In the genomic region with DNA sequence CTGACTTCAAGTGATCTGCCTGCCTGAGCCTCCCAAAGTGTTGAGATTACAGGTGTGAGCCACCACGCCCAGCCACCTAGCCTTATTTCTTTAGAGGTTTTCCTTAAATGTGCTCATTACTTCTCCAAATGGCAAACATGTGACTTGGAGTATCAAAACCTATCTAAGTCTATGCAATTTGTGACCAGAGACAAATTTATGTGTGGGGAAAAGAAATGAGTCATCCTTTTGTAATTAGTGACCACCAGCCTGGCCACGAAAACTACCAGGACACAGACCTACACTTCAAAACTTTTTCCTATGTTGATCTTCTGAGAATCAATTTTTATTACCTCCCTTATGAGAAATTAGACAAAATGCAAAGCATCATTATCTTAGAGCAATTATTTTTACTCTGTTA, we compare ENCODE assay signal across 32 cellular contexts.
"Had no signal": no experiment of that assay in that cellular context is flagged by ENCODE, and none has a peak within 500 bp of the region (broad histone marks: within the 10 kb centered on the region; RNA-seq: fewer than 3 reads in every experiment).

No MANE protein-coding gene starts in this region.

- H3K27ac Mint-ChIP-seq: activated B cell treated with CpG ODN at 0.5 μM for 24 hours; activated CD4-positive, alpha-beta memory T cell treated with anti-CD3 and anti-CD28 coated beads for 36 hours; activated naive CD4-positive, alpha-beta T cell treated with anti-CD3 and anti-CD28 coated beads, Interleukin-2, amount 10 ng/mL, durations not matched to agents 7 days and 5 days; activated naive CD8-positive, alpha-beta T cell; activated naive CD8-positive, alpha-beta T cell treated with anti-CD3 and anti-CD28 coated beads, Interleukin-2, amount 50 U/mL, for 24 hours had no signal

- H3K9me3 ChIP-seq: Peyer's patch had no signal

- H3K4me1 ChIP-seq: Peyer's patch had no signal

- H3K36me3 Mint-ChIP-seq: activated CD4-positive, alpha-beta memory T cell treated with anti-CD3 and anti-CD28 coated beads for 36 hours; activated naive CD4-positive, alpha-beta T cell treated with anti-CD3 and anti-CD28 coated beads, Interleukin-2, amount 10 ng/mL, durations not matched to agents 7 days and 5 days; activated naive CD8-positive, alpha-beta T cell had no signal

- H3K9me3 Mint-ChIP-seq: activated B cell treated with CpG ODN at 0.5 μM for 24 hours; activated CD4-positive, alpha-beta memory T cell treated with anti-CD3 and anti-CD28 coated beads for 36 hours; activated naive CD4-positive, alpha-beta T cell treated with anti-CD3 and anti-CD28 coated beads, Interleukin-2, amount 10 ng/mL, durations not matched to agents 7 days and 5 days; activated naive CD8-positive, alpha-beta T cell treated with anti-CD3 and anti-CD28 coated beads, Interleukin-2, amount 50 U/mL, for 24 hours; central memory CD8-positive, alpha-beta T cell had no signal

- H3K4me3 Mint-ChIP-seq: activated B cell treated with CpG ODN at 0.5 μM for 24 hours; activated CD4-positive, alpha-beta memory T cell treated with anti-CD3 and anti-CD28 coated beads for 36 hours; activated naive CD4-positive, alpha-beta T cell treated with anti-CD3 and anti-CD28 coated beads, Interleukin-2, amount 10 ng/mL, durations not matched to agents 7 days and 5 days; activated naive CD8-positive, alpha-beta T cell; activated naive CD8-positive, alpha-beta T cell treated with anti-CD3 and anti-CD28 coated beads, Interleukin-2, amount 50 U/mL, for 24 hours; central memory CD8-positive, alpha-beta T cell had no signal

- ATAC-seq: activated naive CD8-positive, alpha-beta T cell treated with anti-CD3 and anti-CD28 coated beads, Interleukin-2, amount 50 U/mL, for 24 hours; PC-3 had no signal

- H3K27me3 Mint-ChIP-seq: activated B cell treated with CpG ODN at 0.5 μM for 24 hours; activated CD4-positive, alpha-beta memory T cell treated with anti-CD3 and anti-CD28 coated beads for 36 hours; activated naive CD8-positive, alpha-beta T cell; activated naive CD8-positive, alpha-beta T cell treated with anti-CD3 and anti-CD28 coated beads, Interleukin-2, amount 50 U/mL, for 24 hours; central memory CD8-positive, alpha-beta T cell had no signal

- DNase-seq: activated B cell treated with CpG ODN at 0.5 μM for 24 hours; activated CD4-positive, alpha-beta memory T cell treated with anti-CD3 and anti-CD28 coated beads for 36 hours; activated CD4-positive, alpha-beta T cell treated with anti-CD3 and anti-CD28 coated beads for 4 hours; activated CD4-positive, alpha-beta T cell treated with anti-CD3 and anti-CD28 coated beads, Interleukin-2, amount 50 U/mL, for 1 hour; activated CD4-positive, CD25-positive, alpha-beta regulatory T cell treated with anti-CD3 and anti-CD28 coated beads, Interleukin-2, amount 50 U/mL, for 72 hours; activated CD8-positive, alpha-beta memory T cell treated with anti-CD3 and anti-CD28 coated beads, Interleukin-2, amount 50 U/mL, for 4 hours; activated effector memory CD4-positive, alpha-beta T cell treated with Interleukin-2 at 50 U/mL for 16 hours; activated naive CD4-positive, alpha-beta T cell treated with anti-CD3 and anti-CD28 coated beads, Interleukin-2, amount 10 ng/mL, durations not matched to agents 7 days and 5 days; activated naive CD8-positive, alpha-beta T cell treated with anti-CD3 and anti-CD28 coated beads, Interleukin-2, amount 50 U/mL, for 24 hours; activated T-cell treated with anti-CD3 and anti-CD28 coated beads for 4 hours; activated T-cell treated with anti-CD3 and anti-CD28 coated beads, Interleukin-2, amount 50 U/mL, for 48 hours; amniotic stem cell; aorta; NCI-H1105; NCI-H1417 treated with DMSO at 0.1 percent for 48 hours; NCI-H1694; NCI-H1930; NCI-H2081 treated with DMSO at 0.1 percent for 48 hours; NCI-H226; NCI-H446 treated with DMSO at 0.1 percent for 48 hours; NCI-H524; PC-3; Peyer's patch; Right ventricle myocardium superior; SW 1271; T-helper 1 cell; T-helper 2 cell; T-helper 9 cell had no signal

- H3K27me3 ChIP-seq: cardiac muscle cell, Peyer's patch had no signal

- H3K4me3 ChIP-seq: cardiac muscle cell, Peyer's patch had no signal

- H3K36me3 ChIP-seq: cardiac muscle cell, Peyer's patch had no signal

- H3K27ac ChIP-seq: cardiac muscle cell, Peyer's patch, VCaP had no signal
